Comparison of ENCODE assay signal across 2 cellular contexts in genomic region chr15:28723986-28724385, GRCh38. TPM values are rescaled to one million over a fixed set of nuclear protein-coding genes. Genes with fewer than 3 reads are reported as not detected.
"Had no signal": no experiment of that assay in that cellular context is flagged by ENCODE, and none has a peak within 500 bp of the region (broad histone marks: within the 10 kb centered on the region; RNA-seq: fewer than 3 reads in every experiment).

No MANE protein-coding gene starts in this region.

RNA-seq across cellular contexts. Expression of gene GOLGA8M, which starts 11.8 kb away (rescaled TPM):
- total RNA-seq: NCI-H460 had no signal
- polyA plus RNA-seq: IgD-negative memory B cell had no signal
